In genomic region chr5:132428147-132428482, GRCh38 we compare ENCODE assay signal across 1 cellular context.
TF ChIP-seq lines count a peak whose summit lies in the region.

No MANE protein-coding gene starts in this region.

TF ChIP-seq in SK-N-SH, 30 proteins besides CTCF, POLR2A, EP300 and RAD21 (continued from another document):
- no peak for TF ChIP-seq USF2 (IDR thresholded peaks at IDR 0.05; ENCODE audit: borderline replicate concordance, low read depth, low read length)
- TF ChIP-seq FOSL2 (IDR thresholded peaks at IDR 0.05; ENCODE audit: borderline replicate concordance, low read depth): no peak
- TF ChIP-seq ELF1 (IDR thresholded peaks at IDR 0.05): no peak
- no peak for TF ChIP-seq EZH2phosphoT487 (IDR thresholded peaks at IDR 0.05; ENCODE audit: borderline replicate concordance, low read depth)
